ENCODE assay signal across 22 cellular contexts in the genomic region with DNA sequence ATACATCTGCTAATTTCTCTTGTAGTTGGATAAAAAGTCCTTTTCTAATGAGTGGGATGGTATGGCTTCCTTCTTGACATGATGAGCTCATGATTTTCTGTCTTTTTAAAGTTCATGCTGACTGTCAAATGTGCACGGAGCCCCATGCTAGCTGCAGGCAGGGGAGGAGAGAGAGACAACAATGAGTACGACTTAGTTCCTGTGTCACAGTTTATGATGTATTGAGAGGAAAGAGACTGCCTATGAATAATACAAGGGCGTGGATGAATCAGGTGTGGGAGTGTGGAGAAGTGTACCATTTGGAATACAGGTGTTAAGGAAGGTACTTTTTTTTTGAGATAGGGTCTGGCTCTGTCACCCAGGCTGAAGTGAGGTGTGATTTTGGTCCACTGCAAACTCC. TPM values are rescaled to one million over a fixed set of nuclear protein-coding genes. Genes with fewer than 3 reads are reported as not detected.
DNase-seq lines count a peak whose midpoint lies in the region; ATAC-seq and TF ChIP-seq lines count a peak whose summit lies in the region.
"Had no signal": no experiment of that assay in that cellular context is flagged by ENCODE, and none has a peak within 500 bp of the region (broad histone marks: within the 10 kb centered on the region; RNA-seq: fewer than 3 reads in every experiment).

No MANE protein-coding gene starts in this region.

- no TSS peak for BruUV-seq in PC-3 (replicated peaks; lab: Mats Ljungman, UMichigan)

- H4K20me1 ChIP-seq in PC-3 (ENCODE audit: low read length): no peaks in the 10 kb centered on the region

- ATAC-seq in PC-3: peak; percentile 77
- ATAC-seq in mucosa of descending colon: peak; percentile 89
- ATAC-seq in GM18870 (IDR thresholded peaks at IDR 0.05; ENCODE audit: unreplicated experiment): no peak
- no peak for ATAC-seq in GM18502 (IDR thresholded peaks at IDR 0.05; ENCODE audit: poor library complexity, unreplicated experiment)
- ATAC-seq: T-cell had no signal

- H3K4me1 ChIP-seq in PC-3 (ENCODE audit: insufficient read depth, low read length): peaks cover 36% of the 10 kb centered on the region
- no peaks in the 10 kb centered on the region for H3K4me1 ChIP-seq in mucosa of descending colon (ENCODE audit: low read depth)
- H3K4me1 ChIP-seq: BE2C, SJSA1 had no signal

- CTCF ChIA-PET in PC-3 (lab: Charles Lee): interaction anchor here (0.7 to 0.8 kb wide), 2 partner anchors 12 to 16 kb away, joined by 4 to 11 read pairs; no protein-coding TSS in a partner anchor

- POLR2A ChIA-PET in PC-3 (lab: Charles Lee; ENCODE audit: unreplicated experiment): no interaction called here

- H3K9me2 ChIP-seq in PC-3 (replicated peaks; ENCODE audit: low read length): no peaks in the 10 kb centered on the region

- H3K9me3 ChIP-seq in PC-3 (ENCODE audit: low read length) (no peaks in the 10 kb centered on the region), mucosa of descending colon (no peaks in the 10 kb centered on the region)
- H3K9me3 ChIP-seq: BE2C, MG63, SJSA1 had no signal

- TF ChIP-seq CTCF in C4-2B (conservative IDR thresholded peaks at IDR 0.05) (no peak), PC-3 (conservative IDR thresholded peaks at IDR 0.05; ENCODE audit: low read depth, low read length) (no peak), mucosa of descending colon (IDR thresholded peaks at IDR 0.05) (no peak)

- no peaks in the 10 kb centered on the region for H3K79me2 ChIP-seq in PC-3 (ENCODE audit: low read length)

- H3K27me3 ChIP-seq in PC-3 (ENCODE audit: low read length): no peaks in the 10 kb centered on the region
- H3K27me3 ChIP-seq: MG63 had no signal

- H2AFZ ChIP-seq in PC-3 (ENCODE audit: low read length): no peak overlapping the region; the same call in 1 of the 2 replicates
- H2AFZ ChIP-seq: PC-9 had no signal

- peak overlapping the region; percentile 49 for H3K27ac ChIP-seq in C4-2B
- peak overlapping the region; percentile 46 for H3K27ac ChIP-seq in PC-3 (ENCODE audit: low read length)
- H3K27ac ChIP-seq in epithelial cell of prostate: peak overlapping the region; percentile 46
- H3K27ac ChIP-seq: PC-9, SJSA1 had no signal

- DNase-seq in PC-3 (peak; percentile 72), epithelial cell of prostate (ENCODE audit: low read depth, low spot score) (no peak), mucosa of descending colon (no peak), dermis blood vessel endothelial cell (no peak)
- DNase-seq: ACHN; BE2C; CD4-positive, CD25-positive, alpha-beta regulatory T cell; GOT3; HCEC 1CT; KG1; MG63; NCI-H1930; NCI-H748 treated with DMSO at 0.1 percent for 48 hours; NK-92 treated with Interleukin-12 subunit alpha and Interleukin-12 subunit beta, amount 100 ng/mL, for 24 hours; PC-9; Right ventricle myocardium superior; T-cell had no signal

- H3K4me3 ChIP-seq in PC-3 (ENCODE audit: low read length): no peak overlapping the region
- H3K4me3 ChIP-seq in mucosa of descending colon: no peak overlapping the region
- H3K4me3 ChIP-seq: MG63, PC-9, SJSA1 had no signal

- intact Hi-C loops in PC-3 (cut with micrococcal nuclease): loop anchor here (2.0 kb wide), 1 partner anchor 63 kb away; no protein-coding TSS in a partner anchor
- intact Hi-C loops in mucosa of descending colon (cut with DNase I, micrococcal nuclease): no loop called here

- H3K4me2 ChIP-seq in PC-3 (ENCODE audit: low read length): peak overlapping the region; percentile 63
- H3K4me2 ChIP-seq: PC-9 had no signal

- no peak overlapping the region for H3K9ac ChIP-seq in PC-3 (ENCODE audit: low read length)

- no peaks in the 10 kb centered on the region for H3K36me3 ChIP-seq in PC-3 (ENCODE audit: low read depth, low read length)
- H3K36me3 ChIP-seq in mucosa of descending colon (ENCODE audit: low read depth): no peaks in the 10 kb centered on the region
- H3K36me3 ChIP-seq: BE2C, MG63, SJSA1 had no signal

- H3F3A ChIP-seq in PC-3 (ENCODE audit: low read length, unreplicated experiment): no peaks in the 10 kb centered on the region

RNA-seq across cellular contexts. Expression of a gene that starts 10.7 kb away (rescaled TPM):
- 16.8 and 36.1 TPM in 2 replicates for total RNA-seq in PC-3 (2014; rRNA removed)
- total RNA-seq in mucosa of descending colon: 1 to 10 TPM; 3.6 to 8.7 (median 7.4) TPM
- total RNA-seq in dermis blood vessel endothelial cell: 19.6 and 19.9 TPM in 2 replicates
- total RNA-seq: RPMI7951, SJSA1 had no signal

RNA-seq across cellular contexts. Expression of a gene that starts 54.5 kb away (rescaled TPM):
- total RNA-seq in PC-3 (2014; rRNA removed) (55.1 TPM in 2 replicates), mucosa of descending colon (10 to 100 TPM; 57.4 to 79.2 (median 72.9) TPM), dermis blood vessel endothelial cell (346 and 388 TPM in 2 replicates)

Comparison
In these comparisons a context has a peak if more than half of its experiments do, and no peak if none do; other contexts are left out.
1. ATAC-seq: peak in PC-3 (single experiment) and mucosa of descending colon (single experiment); none in GM18870 (single experiment) and GM18502 (single experiment).
2. Peak in every context shown above with its lines, with median percentiles within 50 percentile points of each other: H3K27ac ChIP-seq.